In the genomic region with DNA sequence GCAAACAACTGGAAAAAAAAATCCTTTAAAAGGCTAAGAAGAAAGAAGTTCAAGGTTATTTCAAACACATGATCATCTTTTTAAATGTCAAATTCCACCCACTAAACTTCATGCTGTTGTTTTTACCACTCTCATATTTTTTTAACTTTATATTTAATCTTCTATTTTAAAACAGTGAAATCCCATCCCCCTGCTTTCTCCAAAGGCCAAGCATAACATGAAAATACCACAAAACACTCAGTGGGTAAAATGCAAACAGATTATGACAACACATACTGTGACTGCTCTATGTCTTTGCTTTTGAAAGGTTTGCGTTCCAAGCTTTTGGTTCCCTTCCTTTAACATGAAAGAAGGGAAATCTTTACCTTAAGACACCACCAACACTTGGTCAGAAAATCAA, we compare ENCODE assay signal across 18 cellular contexts.
DNase-seq lines count a peak whose midpoint lies in the region; TF ChIP-seq lines count a peak whose summit lies in the region.
"Had no signal": no experiment of that assay in that cellular context is flagged by ENCODE, and none has a peak within 500 bp of the region (broad histone marks: within the 10 kb centered on the region; RNA-seq: fewer than 3 reads in every experiment).

No MANE protein-coding gene starts in this region.

- H3K36me3 ChIP-seq in ascending aorta (no peaks in the 10 kb centered on the region), tibial artery (no peaks in the 10 kb centered on the region)
- H3K36me3 ChIP-seq: BE2C; BLaER1 treated with 17β-estradiol and CSF1 and Interleukin-3, amounts not matched to agents 10 nM and 100 nM; HAP-1 had no signal

- H3K4me1 ChIP-seq in ascending aorta, result peaks cover 5 to 19% of the 10 kb centered on the region in 2 donors
- H3K4me1 ChIP-seq in tibial artery, result peaks cover 0 to 74% (median 36%) of the 10 kb centered on the region in 4 donors
- H3K4me1 ChIP-seq: BE2C, HAP-1 had no signal

- DNase-seq in ascending aorta (ENCODE audit: low spot score in 2 of 2), result no peak
- peak; percentile 3 for DNase-seq in fibroblast of gingiva (ENCODE audit: low read depth)
- peak; percentile 60 for DNase-seq in smooth muscle cell of the brain vasculature (ENCODE audit: low read depth, low spot score)
- no peak for DNase-seq in tibial artery
- DNase-seq in anterior cingulate cortex (lab: John Stamatoyannopoulos, UW), result no peak
- no peak for DNase-seq in epidermal melanocyte (ENCODE audit: insufficient read length, low spot score)
- no peak for DNase-seq in DMS53 (lab: John Stamatoyannopoulos, UW)
- DNase-seq: 8988T; BE2C; CD4-positive, alpha-beta T cell; CD8-positive, alpha-beta memory T cell; DMS 273 treated with DMSO at 0.1 percent for 48 hours; DMS79 treated with DMSO at 0.1 percent for 48 hours; GF-D8; GOT3; HFFc6 had no signal

- H3K4me3 ChIP-seq in ascending aorta (no peak overlapping the region), tibial artery (no peak overlapping the region)
- H3K4me3 ChIP-seq: BLaER1 treated with 17β-estradiol and CSF1 and Interleukin-3, amounts not matched to agents 10 nM and 100 nM; HAP-1 had no signal

- H3K27me3 ChIP-seq in ascending aorta (no peaks in the 10 kb centered on the region), tibial artery (no peaks in the 10 kb centered on the region)
- H3K27me3 ChIP-seq: BLaER1 treated with 17β-estradiol and CSF1 and Interleukin-3, amounts not matched to agents 10 nM and 100 nM had no signal

- TF ChIP-seq CTCF in ascending aorta (IDR thresholded peaks at IDR 0.05) (no peak), tibial artery (IDR thresholded peaks at IDR 0.05) (no peak)

- H3K27ac ChIP-seq in ascending aorta (peak overlapping the region; percentile 35 to 53), tibial artery (peak overlapping the region; percentile 54 to 64)
- H3K27ac ChIP-seq: BLaER1 treated with 17β-estradiol and CSF1 and Interleukin-3, amounts not matched to agents 10 nM and 100 nM had no signal

- no peaks in the 10 kb centered on the region for H3K9me3 ChIP-seq in ascending aorta
- no peaks in the 10 kb centered on the region for H3K9me3 ChIP-seq in tibial artery
- H3K9me3 ChIP-seq: BE2C; BLaER1 treated with 17β-estradiol and CSF1 and Interleukin-3, amounts not matched to agents 10 nM and 100 nM; HAP-1 had no signal

- intact Hi-C loops in ascending aorta (cut with DNase I), result no loop called here
- intact Hi-C loops in tibial artery (cut with DNase I; ENCODE audit: low total_unique reads), result no loop called here

Comparison
In these comparisons a context has a peak if more than half of its experiments do, and no peak if none do; other contexts are left out.
1. DNase-seq: peak in fibroblast of gingiva (single experiment) and smooth muscle cell of the brain vasculature (single experiment); none in ascending aorta (0 of 2), tibial artery (0 of 2), anterior cingulate cortex (0 of 58), epidermal melanocyte (single experiment) and DMS53 (single experiment).